ENCODE assay signal across 22 cellular contexts in the genomic region with DNA sequence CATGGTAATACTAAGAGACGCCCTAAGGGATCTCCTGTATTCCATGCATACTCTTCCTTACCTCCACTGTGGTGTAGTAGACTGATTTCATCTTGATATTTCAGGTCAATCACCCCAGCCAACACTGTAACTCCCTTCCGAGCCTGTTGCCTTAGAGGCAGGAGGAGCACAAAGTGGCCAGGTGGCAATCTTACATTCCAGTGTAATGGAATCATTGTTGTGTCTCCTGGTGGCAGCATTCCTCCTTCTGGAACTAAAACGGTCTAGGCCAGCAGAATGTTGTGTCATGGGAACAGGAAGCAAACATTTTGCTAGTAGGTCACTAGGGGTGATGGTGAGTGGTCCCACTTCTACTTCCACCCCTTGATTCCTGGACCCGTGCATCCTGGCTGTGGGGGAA.
"Had no signal": no experiment of that assay in that cellular context is flagged by ENCODE, and none has a peak within 500 bp of the region (broad histone marks: within the 10 kb centered on the region; RNA-seq: fewer than 3 reads in every experiment).

No MANE protein-coding gene starts in this region.

- H3K4me1 Mint-ChIP-seq: activated naive CD8-positive, alpha-beta T cell treated with anti-CD3 and anti-CD28 coated beads, Interleukin-2, amount 10 ng/mL, durations not matched to agents 7 days and 5 days; central memory CD8-positive, alpha-beta T cell; memory B cell; natural killer cell had no signal

- H3K4me1 ChIP-seq: left ventricle myocardium inferior, tibial nerve had no signal

- H3K36me3 ChIP-seq: brain microvascular endothelial cell, left ventricle myocardium inferior, tibial nerve had no signal

- H3K4me3 ChIP-seq: coronary artery, left ventricle myocardium inferior, skin epidermis, tibial nerve had no signal

- H3K36me3 Mint-ChIP-seq: activated naive CD8-positive, alpha-beta T cell treated with anti-CD3 and anti-CD28 coated beads, Interleukin-2, amount 10 ng/mL, durations not matched to agents 7 days and 5 days; memory B cell; natural killer cell had no signal

- ATAC-seq: natural killer cell, right cardiac atrium had no signal

- H3K27ac Mint-ChIP-seq: activated naive CD8-positive, alpha-beta T cell treated with anti-CD3 and anti-CD28 coated beads, Interleukin-2, amount 10 ng/mL, durations not matched to agents 7 days and 5 days; memory B cell; natural killer cell; progenitor cell of endocrine pancreas had no signal

- H3K27ac ChIP-seq: brain microvascular endothelial cell, coronary artery, left ventricle myocardium inferior, skin epidermis, tibial nerve had no signal

- H3K27me3 Mint-ChIP-seq: activated naive CD8-positive, alpha-beta T cell treated with anti-CD3 and anti-CD28 coated beads, Interleukin-2, amount 10 ng/mL, durations not matched to agents 7 days and 5 days; central memory CD8-positive, alpha-beta T cell; memory B cell; progenitor cell of endocrine pancreas had no signal

- H3K4me3 Mint-ChIP-seq: activated naive CD8-positive, alpha-beta T cell treated with anti-CD3 and anti-CD28 coated beads, Interleukin-2, amount 10 ng/mL, durations not matched to agents 7 days and 5 days; central memory CD8-positive, alpha-beta T cell; memory B cell; natural killer cell had no signal

- H3K27me3 ChIP-seq: brain microvascular endothelial cell, tibial nerve had no signal

- DNase-seq: activated CD4-positive, alpha-beta T cell treated with anti-CD3 and anti-CD28 coated beads, Interleukin-2, amount 50 U/mL, for 4 hours; activated CD4-positive, CD25-positive, alpha-beta regulatory T cell; activated naive CD4-positive, alpha-beta T cell; activated naive CD8-positive, alpha-beta T cell treated with anti-CD3 and anti-CD28 coated beads, Interleukin-2, amount 10 ng/mL, durations not matched to agents 7 days and 5 days; activated T-cell treated with anti-CD3 and anti-CD28 coated beads for 4 hours; brain microvascular endothelial cell; effector CD4-positive, alpha-beta T cell; foreskin fibroblast; left ventricle myocardium inferior; natural killer cell; occipital lobe; right cardiac atrium; stimulated activated CD4-positive, alpha-beta T cell treated with anti-CD3 and anti-CD28 coated beads, Interleukin-4, amount 100 ng/mL, for 4 hours; stimulated activated CD8-positive, alpha-beta memory T cell treated with anti-CD3 and anti-CD28 coated beads, Interleukin-4, amount 100 ng/mL, for 48 hours; stimulated activated naive CD4-positive, alpha-beta T cell treated with Interleukin-2 at 50 U/mL for 16 hours; substantia nigra had no signal

- H3K9me3 ChIP-seq: left ventricle myocardium inferior, tibial nerve had no signal
